8 cellular contexts compared by ENCODE assay signal in the genomic region with DNA sequence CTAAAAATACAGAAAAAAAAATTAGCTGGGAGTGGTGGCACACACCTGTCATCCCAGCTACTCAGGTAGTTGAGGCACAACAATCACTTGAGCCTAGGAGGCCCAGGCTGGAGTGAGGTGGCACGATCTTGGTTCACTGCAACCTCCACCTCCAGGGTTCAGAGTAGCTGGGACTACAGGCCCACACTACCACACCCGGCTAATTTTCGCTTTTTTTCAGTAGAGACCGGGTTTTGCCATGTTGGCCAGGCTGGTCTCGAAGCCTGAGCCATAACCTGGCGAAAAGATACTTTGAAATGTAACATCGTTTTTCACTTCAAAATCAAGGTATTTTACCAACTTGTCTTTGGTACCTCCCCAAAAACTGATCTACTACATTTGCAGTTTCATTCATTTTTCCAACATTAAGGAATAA. TPM values are rescaled to one million over a fixed set of nuclear protein-coding genes. Genes with fewer than 3 reads are reported as not detected.
DNase-seq lines count a peak whose midpoint lies in the region; ATAC-seq and TF ChIP-seq lines count a peak whose summit lies in the region.
"Had no signal": no experiment of that assay in that cellular context is flagged by ENCODE, and none has a peak within 500 bp of the region (broad histone marks: within the 10 kb centered on the region; RNA-seq: fewer than 3 reads in every experiment).

No MANE protein-coding gene starts in this region.

- DNase-seq in HK-2 (ENCODE audit: unreplicated experiment) (peak; percentile 65), T-helper 17 cell (no peak), neural crest cell (ENCODE audit: low read depth, low spot score) (no peak), NCI-H446 treated with DMSO at 0.1 percent for 48 hours (lab: John Stamatoyannopoulos, UW) (no peak), SHP77 treated with DMSO at 0.1 percent for 48 hours (lab: John Stamatoyannopoulos, UW) (no peak)
- DNase-seq: NCI-H226 had no signal

- H3K4me3 Mint-ChIP-seq in T-helper 17 cell (no peak overlapping the region), neural crest cell (peak overlapping the region; percentile 100)

- H3K27ac Mint-ChIP-seq in T-helper 17 cell = peak overlapping the region; percentile 77
- H3K27ac Mint-ChIP-seq in neural crest cell (ENCODE audit: unreplicated experiment) = no peak overlapping the region

- H3K36me3 Mint-ChIP-seq in T-helper 17 cell (ENCODE audit: low read depth) = peaks cover 5% of the 10 kb centered on the region
- H3K36me3 Mint-ChIP-seq in neural crest cell (ENCODE audit: low read depth) = peaks cover 48% of the 10 kb centered on the region

- TF ChIP-seq CTCF in neural crest cell (conservative IDR thresholded peaks at IDR 0.05) = no peak

- ATAC-seq in T-helper 17 cell = no peak
- ATAC-seq in HG03039 (IDR thresholded peaks at IDR 0.05; ENCODE audit: unreplicated experiment) = no peak

- H3K9me3 ChIP-seq in T-helper 17 cell (ENCODE audit: control insufficient read depth, low read length, poor library complexity, severe bottlenecking) = no peaks in the 10 kb centered on the region

- no peaks in the 10 kb centered on the region for H3K27me3 Mint-ChIP-seq in T-helper 17 cell
- H3K27me3 Mint-ChIP-seq in neural crest cell (ENCODE audit: low read depth) = no peaks in the 10 kb centered on the region

- peaks cover 26% of the 10 kb centered on the region for H3K4me1 Mint-ChIP-seq in T-helper 17 cell
- peaks cover 35% of the 10 kb centered on the region for H3K4me1 Mint-ChIP-seq in neural crest cell

- no peaks in the 10 kb centered on the region for H3K9me3 Mint-ChIP-seq in neural crest cell

RNA-seq across cellular contexts. Expression of a gene that starts 6.1 kb away (rescaled TPM):
- total RNA-seq in T-helper 17 cell (100 to 1,000 TPM; 604 to 736 TPM), neural crest cell (479 and 498 TPM in 2 replicates)

RNA-seq across cellular contexts. Expression of a gene that starts 6.4 kb away (rescaled TPM):
- total RNA-seq in T-helper 17 cell (10 to 100 TPM; 14.7 to 15.4 TPM), neural crest cell (15.7 and 18.3 TPM in 2 replicates)

RNA-seq across cellular contexts. Expression of a gene that starts 37.1 kb away (rescaled TPM):
- total RNA-seq in T-helper 17 cell (1 to 10 TPM; 4.7 to 7.1 TPM), neural crest cell (24.3 and 24.8 TPM in 2 replicates)

RNA-seq across cellular contexts. Expression of a gene that starts 37.3 kb away (rescaled TPM):
- 1 to 10 TPM; 4.0 to 5.3 TPM for total RNA-seq in T-helper 17 cell
- 33.8 and 34.0 TPM in 2 replicates for total RNA-seq in neural crest cell

RNA-seq across cellular contexts. Expression of a gene that starts 55.4 kb away (rescaled TPM):
- total RNA-seq in T-helper 17 cell = not detected
- total RNA-seq in neural crest cell = 0.18 TPM in 1 of 2 replicates, not detected in the other
- total RNA-seq: fibroblast of villous mesenchyme had no signal
